In genomic region chr19:7833225-7834156, GRCh38 we compare ENCODE assay signal across 1 cellular context.
TF ChIP-seq lines count a peak whose summit lies in the region.

No MANE protein-coding gene starts in this region.

TF ChIP-seq in K562, 482 proteins besides CTCF, POLR2A, EP300 and RAD21 (continued from another document):
- no peak for TF ChIP-seq ZNF512 (tag; IDR thresholded peaks at IDR 0.05)
- TF ChIP-seq PHB2 (IDR thresholded peaks at IDR 0.05; ENCODE audit: low read depth): no peak
- TF ChIP-seq TAL1 (IDR thresholded peaks at IDR 0.05): no peak
- no peak for TF ChIP-seq ZNF764 (CRISPR knock-in tag; IDR thresholded peaks at IDR 0.05; ENCODE audit: low read depth)
- TF ChIP-seq CBX5 (IDR thresholded peaks at IDR 0.05; ENCODE audit: borderline replicate concordance, low read depth): no peak
- TF ChIP-seq CLOCK (CRISPR knock-in tag; IDR thresholded peaks at IDR 0.05; ENCODE audit: borderline replicate concordance): no peak
- no peak for TF ChIP-seq BCL6 (CRISPR knock-in tag; IDR thresholded peaks at IDR 0.05)
- no peak for TF ChIP-seq CHD1 (IDR thresholded peaks at IDR 0.05; ENCODE audit: low read length)
- no peak for TF ChIP-seq E2F3 (CRISPR knock-in tag; IDR thresholded peaks at IDR 0.05)
- TF ChIP-seq ZNF282 (CRISPR knock-in tag; IDR thresholded peaks at IDR 0.05): no peak
- peak; percentile 30; the same call in 1 of the 2 replicates for TF ChIP-seq MAX (CRISPR knock-in tag; IDR thresholded peaks at IDR 0.05)
- no peak for TF ChIP-seq ZNF830 (CRISPR knock-in tag; IDR thresholded peaks at IDR 0.05)
- no peak for TF ChIP-seq TAF7 (tag; IDR thresholded peaks at IDR 0.05)
- TF ChIP-seq ZSCAN29 (IDR thresholded peaks at IDR 0.05): no peak
- peak; percentile 73 to 75 for TF ChIP-seq NRF1 (conservative IDR thresholded peaks at IDR 0.05 in 1 of 2, IDR thresholded peaks at IDR 0.05 in 1 of 2)
- no peak for TF ChIP-seq NR2F6 (CRISPR knock-in tag; IDR thresholded peaks at IDR 0.05)
- no peak for TF ChIP-seq KDM4B (IDR thresholded peaks at IDR 0.05; ENCODE audit: borderline replicate concordance in 2 of 2, low read depth in 1 of 2)
- no peak for TF ChIP-seq SRSF3 (IDR thresholded peaks at IDR 0.05; ENCODE audit: insufficient read depth, low read length)
- no peak for TF ChIP-seq EZH2 (IDR thresholded peaks at IDR 0.05; ENCODE audit: borderline replicate concordance, low read depth, low read length)
- no peak for TF ChIP-seq CC2D1A (IDR thresholded peaks at IDR 0.05)
- no peak for TF ChIP-seq PRPF4 (IDR thresholded peaks at IDR 0.05; ENCODE audit: insufficient read depth, low read depth, low read length, poor library complexity, severe bottlenecking)
- TF ChIP-seq FOXP4 (CRISPR knock-in tag; IDR thresholded peaks at IDR 0.05; ENCODE audit: borderline replicate concordance): no peak
- TF ChIP-seq TCF7L2 (IDR thresholded peaks at IDR 0.05; ENCODE audit: low read depth, low read length): no peak
- TF ChIP-seq ZNF655 (CRISPR knock-in tag; IDR thresholded peaks at IDR 0.05): no peak
- TF ChIP-seq PHB (CRISPR knock-in tag; IDR thresholded peaks at IDR 0.05): no peak
- TF ChIP-seq WHSC1 (IDR thresholded peaks at IDR 0.05; ENCODE audit: low read length): no peak
- TF ChIP-seq HDAC2 (IDR thresholded peaks at IDR 0.05): no peak
- TF ChIP-seq HES1 (IDR thresholded peaks at IDR 0.05; ENCODE audit: low read depth): no peak
- TF ChIP-seq ATF1 (CRISPR knock-in tag; IDR thresholded peaks at IDR 0.05): no peak
- peak; percentile 83 for TF ChIP-seq ATF1 (tag; IDR thresholded peaks at IDR 0.05)
- TF ChIP-seq TEAD2 (tag; IDR thresholded peaks at IDR 0.05): no peak
- peak; percentile 44; the same call in 1 of the 2 replicates for TF ChIP-seq NFIC (IDR thresholded peaks at IDR 0.05)
